In genomic region chr3:182007441-182007840, GRCh38 we compare ENCODE assay signal across 28 cellular contexts.
"Had no signal": no experiment of that assay in that cellular context is flagged by ENCODE, and none has a peak within 500 bp of the region (broad histone marks: within the 10 kb centered on the region; RNA-seq: fewer than 3 reads in every experiment).

No MANE protein-coding gene starts in this region.

- H3K4me3 ChIP-seq: K562 had no signal

- H3K9me3 Mint-ChIP-seq: IgD-negative memory B cell had no signal

- H3K27ac Mint-ChIP-seq: IgD-negative memory B cell had no signal

- H3K27ac ChIP-seq: KMS-11, RWPE1 had no signal

- H3K4me2 ChIP-seq: KMS-11, SK-N-SH had no signal

- FAIRE-seq: HTR-8/SVneo, K562 had no signal

- DNase-seq: Kasumi-1, MM.1S, MV-4-11, NCI-H1048, NCI-H1105, NCI-H1417, NCI-H1436 treated with DMSO at 0.1 percent for 48 hours, NCI-H1694, NCI-H187 treated with DMSO at 0.1 percent for 48 hours, NCI-H2081, NCI-H2107, NCI-H2171, NCI-H226, NCI-H446, NCI-H510A, NCI-H524 treated with DMSO at 0.1 percent for 48 hours, NCI-H69, NCI-H774, PC-3, SHP77, SK-N-SH, SW 1271 had no signal

- H3K9ac ChIP-seq: KMS-11, SK-N-SH had no signal

- ATAC-seq: K562, Panc1, PC-3 had no signal

- H3K36me3 Mint-ChIP-seq: IgD-negative memory B cell had no signal

- H3K9me3 ChIP-seq: SK-N-SH had no signal

- H3K4me3 Mint-ChIP-seq: IgD-negative memory B cell had no signal
